In genomic region chr5:9714187-9714586, GRCh38 we compare ENCODE assay signal across 16 cellular contexts.
"Had no signal": no experiment of that assay in that cellular context is flagged by ENCODE, and none has a peak within 500 bp of the region (broad histone marks: within the 10 kb centered on the region; RNA-seq: fewer than 3 reads in every experiment).

No MANE protein-coding gene starts in this region.

- H3K27ac Mint-ChIP-seq: activated B cell treated with CpG ODN at 0.5 μM for 24 hours; activated CD8-positive, alpha-beta T cell treated with anti-CD3 and anti-CD28 coated beads for 36 hours; activated naive CD4-positive, alpha-beta T cell treated with anti-CD3 and anti-CD28 coated beads, Interleukin-2, amount 50 U/mL, for 24 hours; endodermal cell; stimulated activated memory B cell treated with anti-CD40 and anti-IgM and Interleukin-4, amounts not matched to agents 10 μg/mL and 1 μg/mL and 100 μg/mL, for 72 hours had no signal

- H3K27me3 Mint-ChIP-seq: activated B cell treated with CpG ODN at 0.5 μM for 24 hours; activated CD8-positive, alpha-beta T cell treated with anti-CD3 and anti-CD28 coated beads for 36 hours; activated naive CD4-positive, alpha-beta T cell treated with anti-CD3 and anti-CD28 coated beads, Interleukin-2, amount 50 U/mL, for 24 hours; naive B cell; stimulated activated memory B cell treated with anti-CD40 and anti-IgM and Interleukin-4, amounts not matched to agents 10 μg/mL and 1 μg/mL and 100 μg/mL, for 72 hours had no signal

- H3K4me3 ChIP-seq: adrenal gland, cardiac muscle cell, dorsolateral prefrontal cortex, lower lobe of right lung had no signal

- H3K4me1 Mint-ChIP-seq: activated B cell treated with CpG ODN at 0.5 μM for 24 hours; activated naive CD4-positive, alpha-beta T cell treated with anti-CD3 and anti-CD28 coated beads, Interleukin-2, amount 50 U/mL, for 24 hours; naive B cell; stimulated activated memory B cell treated with anti-CD40 and anti-IgM and Interleukin-4, amounts not matched to agents 10 μg/mL and 1 μg/mL and 100 μg/mL, for 72 hours had no signal

- ATAC-seq: activated CD8-positive, alpha-beta T cell treated with anti-CD3 and anti-CD28 coated beads for 36 hours; activated T-cell treated with anti-CD3 and anti-CD28 coated beads, Interleukin-2, amount 50 U/mL, for 4 hours; lower lobe of right lung; stimulated activated memory B cell treated with anti-CD40 and anti-IgM and Interleukin-4, amounts not matched to agents 10 μg/mL and 1 μg/mL and 100 μg/mL, for 72 hours had no signal

- H3K27ac ChIP-seq: adrenal gland, cardiac muscle cell, lower lobe of right lung, parathyroid adenoma had no signal

- H3K4me3 Mint-ChIP-seq: activated B cell treated with CpG ODN at 0.5 μM for 24 hours; activated CD8-positive, alpha-beta T cell treated with anti-CD3 and anti-CD28 coated beads for 36 hours; activated naive CD4-positive, alpha-beta T cell treated with anti-CD3 and anti-CD28 coated beads, Interleukin-2, amount 50 U/mL, for 24 hours; activated T-cell treated with anti-CD3 and anti-CD28 coated beads, Interleukin-2, amount 50 U/mL, for 4 hours; endodermal cell; naive B cell; stimulated activated memory B cell treated with anti-CD40 and anti-IgM and Interleukin-4, amounts not matched to agents 10 μg/mL and 1 μg/mL and 100 μg/mL, for 72 hours had no signal

- H3K4me1 ChIP-seq: adrenal gland, lower lobe of right lung, parathyroid adenoma had no signal

- H3K79me2 ChIP-seq: parathyroid adenoma had no signal

- H2AFZ ChIP-seq: parathyroid adenoma had no signal

- H3K27me3 ChIP-seq: adrenal gland, cardiac muscle cell, dorsolateral prefrontal cortex had no signal

- H3K36me3 ChIP-seq: adrenal gland, cardiac muscle cell, lower lobe of right lung had no signal

- DNase-seq: activated B cell treated with CpG ODN at 0.5 μM for 24 hours; activated CD4-positive, alpha-beta T cell treated with anti-CD3 and anti-CD28 coated beads for 48 hours; activated CD8-positive, alpha-beta T cell treated with anti-CD3 and anti-CD28 coated beads for 36 hours; activated effector memory CD4-positive, alpha-beta T cell treated with Interleukin-2 at 50 U/mL for 16 hours; activated T-cell treated with anti-CD3 and anti-CD28 coated beads, Interleukin-2, amount 50 U/mL, for 4 hours; adrenal gland; dorsolateral prefrontal cortex; endodermal cell; glutamatergic neuron; lower lobe of right lung; naive B cell; T-helper 2 cell had no signal

- H3K9me3 Mint-ChIP-seq: activated B cell treated with CpG ODN at 0.5 μM for 24 hours, endodermal cell had no signal

- H3K36me3 Mint-ChIP-seq: activated naive CD4-positive, alpha-beta T cell treated with anti-CD3 and anti-CD28 coated beads, Interleukin-2, amount 50 U/mL, for 24 hours; naive B cell; stimulated activated memory B cell treated with anti-CD40 and anti-IgM and Interleukin-4, amounts not matched to agents 10 μg/mL and 1 μg/mL and 100 μg/mL, for 72 hours had no signal
